In the genomic region with DNA sequence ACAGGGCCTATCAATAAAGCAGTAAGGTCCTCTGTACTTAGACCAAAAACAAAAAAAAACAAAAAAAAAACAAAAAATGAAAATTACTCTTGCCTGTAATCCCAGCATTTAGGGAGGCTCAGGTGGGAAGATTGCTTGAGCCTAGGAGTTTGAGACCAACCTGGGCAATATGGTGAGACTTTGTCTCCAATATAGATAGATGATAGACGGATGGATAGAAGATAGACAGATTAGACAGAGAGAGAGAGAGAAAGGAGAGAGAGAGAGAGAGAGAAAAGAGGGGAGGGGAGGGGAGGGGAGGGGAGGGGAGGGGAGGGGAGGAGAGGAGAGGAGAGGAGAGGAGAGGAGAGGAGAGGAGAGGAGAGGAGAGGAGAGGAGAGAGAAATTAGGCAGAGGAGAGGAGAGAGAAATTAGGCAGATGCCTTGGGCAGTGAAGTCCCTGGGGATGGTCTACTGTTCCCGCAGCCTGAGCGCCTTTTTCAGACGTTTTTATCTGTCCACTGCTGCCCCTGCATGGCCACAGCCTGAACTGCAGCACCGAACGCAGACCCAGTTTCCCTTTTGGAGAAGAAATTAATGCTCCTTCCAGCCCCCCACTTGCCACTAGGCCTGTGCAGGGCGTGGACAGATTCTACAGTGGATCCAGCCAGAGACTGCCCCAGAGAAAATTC, we compare ENCODE assay signal across 8 cellular contexts. TPM values are rescaled to one million over a fixed set of nuclear protein-coding genes. Genes with fewer than 3 reads are reported as not detected.
DNase-seq lines count a peak whose midpoint lies in the region; ATAC-seq lines count a peak whose summit lies in the region.

No MANE protein-coding gene starts in this region.

- no peak overlapping the region for H2BK5ac ChIP-seq in mesenchymal stem cell (ENCODE audit: low read depth, low read length, poor library complexity, severe bottlenecking)

- peak; percentile 45 for ATAC-seq in HG03565 (IDR thresholded peaks at IDR 0.05; ENCODE audit: unreplicated experiment)
- no peak for ATAC-seq in HG02870 (IDR thresholded peaks at IDR 0.05; ENCODE audit: unreplicated experiment)

- H2BK15ac ChIP-seq in mesenchymal stem cell (ENCODE audit: low read depth, poor library complexity, severe bottlenecking): no peak overlapping the region

- CTCF ChIA-PET in activated CD4-positive, alpha-beta memory T cell treated with anti-CD3 and anti-CD28 coated beads for 36 hours (lab: Charles Lee): interaction anchor here (0.9 to 5.8 kb wide), 6 partner anchors 25 to 206 kb away, joined by 3 to 40 read pairs (median 11); a partner anchor contains a TSS

- no peaks in the 10 kb centered on the region for H3K9me3 ChIP-seq in mesenchymal stem cell (ENCODE audit: control insufficient read depth, low read length)

- 10% methylated on average over 7 of the region's 7 CpGs for WGBS in mesenchymal stem cell

- H3K23ac ChIP-seq in mesenchymal stem cell (ENCODE audit: low read length in 2 of 2): no peak overlapping the region

- H3K14ac ChIP-seq in mesenchymal stem cell (ENCODE audit: low read length in 2 of 2): no peak overlapping the region

- H3K27me3 Mint-ChIP-seq in activated CD4-positive, alpha-beta memory T cell treated with anti-CD3 and anti-CD28 coated beads for 36 hours: no peaks in the 10 kb centered on the region

- no peaks in the 10 kb centered on the region for H3K36me3 Mint-ChIP-seq in activated CD4-positive, alpha-beta memory T cell treated with anti-CD3 and anti-CD28 coated beads for 36 hours

- no peak overlapping the region for H3K27ac ChIP-seq in mesenchymal stem cell (ENCODE audit: low read length, poor library complexity, severe bottlenecking)

- no peak overlapping the region for H2BK12ac ChIP-seq in mesenchymal stem cell (ENCODE audit: low read length in 2 of 2)

- H3K4me1 ChIP-seq in mesenchymal stem cell (ENCODE audit: control insufficient read depth, insufficient read depth, low read depth, low read length): peaks cover 3% of the 10 kb centered on the region

- POLR2A ChIA-PET in activated CD4-positive, alpha-beta memory T cell treated with anti-CD3 and anti-CD28 coated beads for 36 hours (lab: Charles Lee): no interaction called here

- H3K4ac ChIP-seq in mesenchymal stem cell (ENCODE audit: low read depth in 1 of 2, low read length in 2 of 2): no peak overlapping the region

- peak overlapping the region in 1 of 2 experiments; percentile 41 for H3K4me3 ChIP-seq in mesenchymal stem cell (ENCODE audit: insufficient read depth in 1 of 2, low read depth in 1 of 2, low read length in 2 of 2)

- H3K79me1 ChIP-seq in mesenchymal stem cell (replicated peaks; ENCODE audit: low read length, poor library complexity, severe bottlenecking): no peaks in the 10 kb centered on the region

- no peak overlapping the region for H3K4me3 Mint-ChIP-seq in activated CD4-positive, alpha-beta memory T cell treated with anti-CD3 and anti-CD28 coated beads for 36 hours

- no peak overlapping the region for H3K27ac Mint-ChIP-seq in activated CD4-positive, alpha-beta memory T cell treated with anti-CD3 and anti-CD28 coated beads for 36 hours

- peaks cover 3% of the 10 kb centered on the region for H3K4me1 Mint-ChIP-seq in activated CD4-positive, alpha-beta memory T cell treated with anti-CD3 and anti-CD28 coated beads for 36 hours (ENCODE audit: low read depth)

- DNase-seq in CD1c-positive myeloid dendritic cell (ENCODE audit: extremely low spot score) (peak; percentile 87), NCI-H82 (lab: John Stamatoyannopoulos, UW) (peak; percentile 80), mesenchymal stem cell (peak; percentile 71)
- DNase-seq in activated CD4-positive, alpha-beta memory T cell treated with anti-CD3 and anti-CD28 coated beads for 36 hours: peak; percentile 88
- peak; percentile 62 for DNase-seq in effector CD4-positive, alpha-beta T cell
- DNase-seq in stimulated activated CD8-positive, alpha-beta memory T cell treated with anti-CD3 and anti-CD28 coated beads, Interleukin-12 subunit alpha, Interleukin-12 subunit beta, amount 100 ng/mL, for 4 hours (ENCODE audit: low read depth): peak; percentile 51

- H4K91ac ChIP-seq in mesenchymal stem cell (ENCODE audit: low read length): no peak overlapping the region

- no peak overlapping the region for H4K8ac ChIP-seq in mesenchymal stem cell (ENCODE audit: low read length)

- peak overlapping the region; percentile 69 for H3K9ac ChIP-seq in mesenchymal stem cell (ENCODE audit: low read length)

- H2BK120ac ChIP-seq in mesenchymal stem cell (ENCODE audit: low read depth, low read length): no peak overlapping the region

- H3K18ac ChIP-seq in mesenchymal stem cell (ENCODE audit: low read depth in 1 of 2, low read length in 2 of 2): no peak overlapping the region

- H3K4me2 ChIP-seq in mesenchymal stem cell (ENCODE audit: low read length, poor library complexity, severe bottlenecking): no peak overlapping the region

- intact Hi-C loops in activated CD4-positive, alpha-beta memory T cell treated with anti-CD3 and anti-CD28 coated beads for 36 hours (cut with micrococcal nuclease): loop anchor here (1.0 to 2.0 kb wide), 2 partner anchors 27 to 51 kb away; no protein-coding TSS in a partner anchor

- no peak overlapping the region for H2AK5ac ChIP-seq in mesenchymal stem cell (ENCODE audit: low read length, severe bottlenecking)

- no peak overlapping the region for H2AFZ ChIP-seq in mesenchymal stem cell (ENCODE audit: low read depth, low read length)

- H3K9me3 Mint-ChIP-seq in activated CD4-positive, alpha-beta memory T cell treated with anti-CD3 and anti-CD28 coated beads for 36 hours: no peaks in the 10 kb centered on the region

- H3K27me3 ChIP-seq in mesenchymal stem cell (ENCODE audit: control insufficient read depth in 1 of 2, insufficient read depth in 1 of 2, low read length in 2 of 2): no peaks in the 10 kb centered on the region

- no peaks in the 10 kb centered on the region for H3K36me3 ChIP-seq in mesenchymal stem cell (ENCODE audit: control insufficient read depth in 1 of 2, insufficient read depth in 2 of 2, low read depth in 1 of 2, low read length in 2 of 2)

RNA-seq across cellular contexts. Expression of a gene that starts 9.8 kb away (rescaled TPM):
- 1 to 10 TPM; 6.6 to 7.0 TPM for total RNA-seq in activated CD4-positive, alpha-beta memory T cell treated with anti-CD3 and anti-CD28 coated beads for 36 hours
- 6.7 TPM for polyA plus RNA-seq in mesenchymal stem cell (2013, experiment 1 of 2)
- 6.6 TPM for polyA plus RNA-seq in mesenchymal stem cell (2013, experiment 2 of 2)

RNA-seq across cellular contexts. Expression of a gene that starts 10.0 kb away (rescaled TPM):
- total RNA-seq in activated CD4-positive, alpha-beta memory T cell treated with anti-CD3 and anti-CD28 coated beads for 36 hours: 10 to 100 TPM; 10.2 to 12.3 TPM
- polyA plus RNA-seq in mesenchymal stem cell (2013, experiment 1 of 2): 13.7 TPM
- 13.5 TPM for polyA plus RNA-seq in mesenchymal stem cell (2013, experiment 2 of 2)

RNA-seq across cellular contexts. Expression of a gene that starts 28.4 kb away (rescaled TPM):
- total RNA-seq in activated CD4-positive, alpha-beta memory T cell treated with anti-CD3 and anti-CD28 coated beads for 36 hours: 10 to 100 TPM; 48.5 to 49.1 TPM
- 70.5 TPM for polyA plus RNA-seq in mesenchymal stem cell (2013, experiment 1 of 2)
- 70.0 TPM for polyA plus RNA-seq in mesenchymal stem cell (2013, experiment 2 of 2)

RNA-seq across cellular contexts. Expression of a gene that starts 48.8 kb away (rescaled TPM):
- not detected for total RNA-seq in activated CD4-positive, alpha-beta memory T cell treated with anti-CD3 and anti-CD28 coated beads for 36 hours
- 25.1 TPM for polyA plus RNA-seq in mesenchymal stem cell (2013, experiment 1 of 2)
- polyA plus RNA-seq in mesenchymal stem cell (2013, experiment 2 of 2): 26.5 TPM

RNA-seq across cellular contexts. Expression of a gene that starts 58.5 kb away (rescaled TPM):
- total RNA-seq in activated CD4-positive, alpha-beta memory T cell treated with anti-CD3 and anti-CD28 coated beads for 36 hours: 10 to 100 TPM; 34.9 to 36.6 TPM
- polyA plus RNA-seq in mesenchymal stem cell (2013, experiment 1 of 2): 18.8 TPM
- 18.9 TPM for polyA plus RNA-seq in mesenchymal stem cell (2013, experiment 2 of 2)
